ENCODE assay signal across 9 cellular contexts in the genomic region with DNA sequence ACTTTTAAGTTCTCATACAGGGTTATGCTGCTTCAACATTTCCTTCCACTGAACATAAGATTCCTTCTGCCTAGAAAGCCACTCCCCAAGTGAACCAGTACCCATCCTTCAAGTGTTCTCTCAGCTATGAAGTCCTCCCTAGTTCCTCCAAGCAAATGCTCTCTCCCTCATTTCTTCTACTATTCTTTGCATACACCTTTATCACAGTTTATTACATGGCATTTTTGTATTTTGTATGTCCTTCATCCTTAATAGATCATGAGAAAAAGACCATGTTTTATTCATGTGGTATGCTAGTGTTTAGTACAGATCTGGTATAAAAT. TPM values are rescaled to one million over a fixed set of nuclear protein-coding genes. Genes with fewer than 3 reads are reported as not detected.
DNase-seq lines count a peak whose midpoint lies in the region; ATAC-seq, FAIRE-seq and TF ChIP-seq lines count a peak whose summit lies in the region.
"Had no signal": no experiment of that assay in that cellular context is flagged by ENCODE, and none has a peak within 500 bp of the region (broad histone marks: within the 10 kb centered on the region; RNA-seq: fewer than 3 reads in every experiment).

No MANE protein-coding gene starts in this region.

- DNase-seq in SK-N-SH (no peak), OCI-M1 (lab: John Stamatoyannopoulos, UW) (peak; percentile 6), fibroblast of mammary gland (ENCODE audit: low read depth) (no peak), small intestine (peak; percentile 26), NCI-H345 treated with DMSO at 0.1 percent for 48 hours (lab: John Stamatoyannopoulos, UW; ENCODE audit: unreplicated experiment) (no peak), NCI-H226 (no peak)
- DNase-seq in activated effector memory CD4-positive, alpha-beta T cell treated with anti-CD3 and anti-CD28 coated beads, Interleukin-2, amount 50 U/mL, for 16 hours: no peak
- DNase-seq: activated gamma-delta T cell had no signal

- ATAC-seq in SK-N-SH treated with all-trans-retinoic acid at 6 μM for 48 hours: no peak

- TF ChIP-seq RAD21 in SK-N-SH (IDR thresholded peaks at IDR 0.05; ENCODE audit: low read length): no peak

- H3K79me2 ChIP-seq in SK-N-SH (ENCODE audit: insufficient read depth): peaks cover 68% of the 10 kb centered on the region

- H3K9me3 ChIP-seq in SK-N-SH (no peaks in the 10 kb centered on the region), small intestine (ENCODE audit: control insufficient read depth, low read depth) (no peaks in the 10 kb centered on the region)

- FAIRE-seq in small intestine (lab: Jason Lieb, UNC): no peak

- H3F3A ChIP-seq in SK-N-SH (replicated peaks; ENCODE audit: insufficient read depth): peaks cover 11% of the 10 kb centered on the region

- CTCF ChIA-PET in SK-N-SH (lab: Yijun Ruan, JAX): interaction anchor here (3.6 to 5.2 kb wide), 2 partner anchors 42 to 53 kb away, joined by 36 to 37 read pairs; no protein-coding TSS in a partner anchor

- no peak overlapping the region for H3K27ac ChIP-seq in SK-N-SH (ENCODE audit: low read depth in 2 of 2, low read length in 1 of 2)
- no peak overlapping the region for H3K27ac ChIP-seq in small intestine (ENCODE audit: low read depth in 1 of 2, low read length in 1 of 2)

- H3K9me2 ChIP-seq in SK-N-SH: no peaks in the 10 kb centered on the region

- H4K20me1 ChIP-seq in SK-N-SH (ENCODE audit: insufficient read depth): peaks cover 51% of the 10 kb centered on the region

- peaks cover 14 to 23% of the 10 kb centered on the region in 2 experiments; a peak in 3 of 4 replicates for H3K4me1 ChIP-seq in SK-N-SH (ENCODE audit: control insufficient read depth in 1 of 2, insufficient read depth in 2 of 2, low read depth in 1 of 2, low read length in 1 of 2)
- peaks cover 0 to 3% of the 10 kb centered on the region in 2 donors for H3K4me1 ChIP-seq in small intestine (ENCODE audit: control insufficient read depth in 2 of 2, insufficient read depth in 1 of 2, low read depth in 1 of 2, low read length in 1 of 2)

- peak overlapping the region; percentile 82 for H3K4me2 ChIP-seq in SK-N-SH

- TF ChIP-seq CTCF in SK-N-SH (IDR thresholded peaks at IDR 0.05): no peak
- no peak for TF ChIP-seq CTCF in fibroblast of mammary gland (conservative IDR thresholded peaks at IDR 0.05; ENCODE audit: control insufficient read depth, insufficient read depth, low read depth, low read length)

- H3K9ac ChIP-seq in SK-N-SH: peak overlapping the region; percentile 81; the same call in 1 of the 2 replicates

- H3K36me3 ChIP-seq in SK-N-SH (replicated peaks in 1 of 2; ENCODE audit: control insufficient read depth in 1 of 2, insufficient read depth in 2 of 2, low read length in 1 of 2) (peaks cover 8 to 13% of the 10 kb centered on the region in 2 experiments), small intestine (ENCODE audit: control insufficient read depth in 2 of 2, insufficient read depth in 2 of 2, low read length in 2 of 2) (no peaks in the 10 kb centered on the region)

- POLR2A ChIA-PET in SK-N-SH (lab: Yijun Ruan, JAX): no interaction called here

- no peak overlapping the region for H2AFZ ChIP-seq in SK-N-SH (ENCODE audit: low read depth)

- TF ChIP-seq EP300 in SK-N-SH (IDR thresholded peaks at IDR 0.05; ENCODE audit: borderline replicate concordance in 1 of 2, low read depth in 1 of 2, low read length in 1 of 2): no peak

- H3K4me3 ChIP-seq in SK-N-SH (ENCODE audit: low read depth in 2 of 2, low read length in 1 of 2): peak overlapping the region; percentile 80 to 91; a peak in 3 of 4 replicates
- peak overlapping the region; percentile 79 for H3K4me3 ChIP-seq in fibroblast of mammary gland (ENCODE audit: control insufficient read depth, low read depth, low read length)
- no peak overlapping the region for H3K4me3 ChIP-seq in small intestine (ENCODE audit: low read depth in 1 of 2, low read length in 2 of 2)

- H3K27me3 ChIP-seq in SK-N-SH (ENCODE audit: insufficient read depth) (no peaks in the 10 kb centered on the region), small intestine (ENCODE audit: control insufficient read depth in 2 of 2, insufficient read depth in 2 of 2, low read length in 2 of 2) (no peaks in the 10 kb centered on the region)

TF ChIP-seq in SK-N-SH, 30 proteins besides CTCF, POLR2A, EP300 and RAD21 (continues in another document):
- TF ChIP-seq CHD2 (IDR thresholded peaks at IDR 0.05; ENCODE audit: low read length, partially characterized antibody) (no peak), FOXJ3 (CRISPR knock-in tag; IDR thresholded peaks at IDR 0.05) (no peak), FOXM1 (IDR thresholded peaks at IDR 0.05; ENCODE audit: low read depth) (no peak), RCOR1 (IDR thresholded peaks at IDR 0.05; ENCODE audit: low read length) (no peak), ELF1 (IDR thresholded peaks at IDR 0.05) (no peak), YY1 (IDR thresholded peaks at IDR 0.05; ENCODE audit: low read depth) (no peak), TCF12 (IDR thresholded peaks at IDR 0.05) (no peak), JUND (IDR thresholded peaks at IDR 0.05) (no peak), EZH2phosphoT487 (IDR thresholded peaks at IDR 0.05; ENCODE audit: borderline replicate concordance, low read depth) (no peak), FOSL2 (IDR thresholded peaks at IDR 0.05; ENCODE audit: borderline replicate concordance, low read depth) (no peak), SIN3A (IDR thresholded peaks at IDR 0.05; ENCODE audit: borderline replicate concordance, low read depth, low read length) (no peak), PBX3 (IDR thresholded peaks at IDR 0.05) (no peak), TAF1 (IDR thresholded peaks at IDR 0.05; ENCODE audit: borderline replicate concordance, low read depth, low read length) (no peak), SMC3 (IDR thresholded peaks at IDR 0.05; ENCODE audit: low read depth, low read length) (no peak)
- TF ChIP-seq, protein P1, sequence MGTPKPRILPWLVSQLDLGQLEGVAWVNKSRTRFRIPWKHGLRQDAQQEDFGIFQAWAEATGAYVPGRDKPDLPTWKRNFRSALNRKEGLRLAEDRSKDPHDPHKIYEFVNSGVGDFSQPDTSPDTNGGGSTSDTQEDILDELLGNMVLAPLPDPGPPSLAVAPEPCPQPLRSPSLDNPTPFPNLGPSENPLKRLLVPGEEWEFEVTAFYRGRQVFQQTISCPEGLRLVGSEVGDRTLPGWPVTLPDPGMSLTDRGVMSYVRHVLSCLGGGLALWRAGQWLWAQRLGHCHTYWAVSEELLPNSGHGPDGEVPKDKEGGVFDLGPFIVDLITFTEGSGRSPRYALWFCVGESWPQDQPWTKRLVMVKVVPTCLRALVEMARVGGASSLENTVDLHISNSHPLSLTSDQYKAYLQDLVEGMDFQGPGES (IDR thresholded peaks at IDR 0.05; ENCODE audit: low read depth, low read length): no peak

TF ChIP-seq in SK-N-SH treated with all-trans-retinoic acid at 6 μM for 48 hours, 23 proteins besides CTCF, POLR2A, EP300 and RAD21:
- no peak for TF ChIP-seq TCF4 (CRISPR knock-in tag; IDR thresholded peaks at IDR 0.05; ENCODE audit: borderline replicate concordance)
- no peak for TF ChIP-seq PPARA (CRISPR knock-in tag; IDR thresholded peaks at IDR 0.05; ENCODE audit: borderline replicate concordance)
- TF ChIP-seq RARB (CRISPR knock-in tag; IDR thresholded peaks at IDR 0.05): no peak
- TF ChIP-seq, protein P2, sequence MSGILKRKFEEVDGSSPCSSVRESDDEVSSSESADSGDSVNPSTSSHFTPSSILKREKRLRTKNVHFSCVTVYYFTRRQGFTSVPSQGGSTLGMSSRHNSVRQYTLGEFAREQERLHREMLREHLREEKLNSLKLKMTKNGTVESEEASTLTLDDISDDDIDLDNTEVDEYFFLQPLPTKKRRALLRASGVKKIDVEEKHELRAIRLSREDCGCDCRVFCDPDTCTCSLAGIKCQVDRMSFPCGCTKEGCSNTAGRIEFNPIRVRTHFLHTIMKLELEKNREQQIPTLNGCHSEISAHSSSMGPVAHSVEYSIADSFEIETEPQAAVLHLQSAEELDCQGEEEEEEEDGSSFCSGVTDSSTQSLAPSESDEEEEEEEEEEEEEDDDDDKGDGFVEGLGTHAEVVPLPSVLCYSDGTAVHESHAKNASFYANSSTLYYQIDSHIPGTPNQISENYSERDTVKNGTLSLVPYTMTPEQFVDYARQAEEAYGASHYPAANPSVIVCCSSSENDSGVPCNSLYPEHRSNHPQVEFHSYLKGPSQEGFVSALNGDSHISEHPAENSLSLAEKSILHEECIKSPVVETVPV (CRISPR knock-in tag; IDR thresholded peaks at IDR 0.05): no peak
- no peak for TF ChIP-seq ZFP3 (CRISPR knock-in tag; IDR thresholded peaks at IDR 0.05)
- no peak for TF ChIP-seq ZC3H10 (CRISPR knock-in tag; IDR thresholded peaks at IDR 0.05)

RNA-seq across cellular contexts. Expression of gene SYPL1, which starts 1.9 kb away (rescaled TPM):
- polyA plus RNA-seq in SK-N-SH (2012; rRNA removed) (72.4 and 98.7 TPM in 2 replicates), small intestine (10 to 100 TPM; 21.0 to 94.2 (median 35.9) TPM)
- 120 and 138 TPM in 2 replicates for polyA plus RNA-seq in SK-N-SH (2012; cell fraction: cytosol; rRNA removed)
- 14.7 and 39.4 TPM in 2 replicates for polyA plus RNA-seq in SK-N-SH (2012; cell fraction: nucleus; rRNA removed)

Comparison
In these comparisons a context has a peak if more than half of its experiments do, and no peak if none do; other contexts are left out.
1. DNase-seq: peak in OCI-M1 (single experiment) and small intestine (single experiment); none in SK-N-SH (single experiment), fibroblast of mammary gland (single experiment), NCI-H345 treated with DMSO at 0.1 percent for 48 hours (single experiment), activated effector memory CD4-positive, alpha-beta T cell treated with anti-CD3 and anti-CD28 coated beads, Interleukin-2, amount 50 U/mL, for 16 hours (single experiment) and NCI-H226 (single experiment).
2. H3K4me3 ChIP-seq: peak in SK-N-SH (2 of 2) and fibroblast of mammary gland (single experiment); none in small intestine (0 of 2).